In the genomic region with DNA sequence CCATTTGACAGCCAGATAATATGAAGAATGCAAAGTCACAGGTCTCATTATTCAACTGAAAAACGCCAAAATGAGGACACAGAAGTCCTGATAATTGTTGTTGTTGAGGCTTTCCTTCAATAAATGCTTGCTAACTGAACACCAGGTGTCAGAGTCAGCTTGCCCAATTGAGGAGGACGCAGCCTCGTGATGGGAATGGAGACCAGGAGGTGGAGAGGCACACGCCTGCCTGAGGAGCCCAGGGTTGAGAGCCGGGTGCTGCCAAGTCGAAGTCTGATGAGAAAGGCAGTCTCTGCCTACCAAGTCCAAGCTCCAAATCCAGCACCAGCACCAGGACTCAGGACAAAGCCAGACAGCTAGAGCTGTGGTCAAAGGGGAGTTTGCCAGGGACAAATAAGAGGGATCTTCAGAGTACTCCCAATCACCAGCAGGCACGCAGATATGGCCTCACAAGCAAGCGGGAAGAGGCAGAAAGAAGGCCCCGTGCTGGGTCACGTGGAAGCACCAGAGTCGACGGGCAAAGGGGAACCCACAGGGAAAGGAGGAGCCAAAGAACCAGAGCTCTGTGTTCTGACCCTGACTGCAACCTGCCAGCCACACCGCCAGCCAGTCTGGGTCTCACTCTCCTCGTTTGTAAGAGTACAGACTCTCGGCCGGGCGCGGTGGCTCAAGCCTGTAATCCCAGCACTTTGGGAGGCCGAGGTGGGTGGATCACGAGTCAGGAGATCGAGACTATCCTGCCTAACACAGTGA, we compare ENCODE assay signal across 15 cellular contexts. TPM values are rescaled to one million over a fixed set of nuclear protein-coding genes. Genes with fewer than 3 reads are reported as not detected.
DNase-seq lines count a peak whose midpoint lies in the region; ATAC-seq, FAIRE-seq and TF ChIP-seq lines count a peak whose summit lies in the region.
"Had no signal": no experiment of that assay in that cellular context is flagged by ENCODE, and none has a peak within 500 bp of the region (broad histone marks: within the 10 kb centered on the region; RNA-seq: fewer than 3 reads in every experiment).

No MANE protein-coding gene starts in this region.

- SMC1A ChIA-PET in GM12878 (lab: Charles Lee; ENCODE audit: uncharacterized antibody, unreplicated experiment): interaction anchor here (1.1 to 21.7 kb wide), 9 partner anchors 8 to 74 kb away, joined by 3 to 354 read pairs (median 4); no protein-coding TSS in a partner anchor

- H4K20me1 ChIP-seq in MM.1S (ENCODE audit: insufficient read depth, low read length) (no peaks in the 10 kb centered on the region), GM12878 (ENCODE audit: control insufficient read depth, insufficient read depth) (no peaks in the 10 kb centered on the region)

- BruUV-seq in GM12878 (replicated peaks; lab: Mats Ljungman, UMichigan): no TSS peak

- no peaks in the 10 kb centered on the region for H3K36me3 Mint-ChIP-seq in natural killer cell

- ATAC-seq in GM12878 (no peak), natural killer cell (no peak), GM18868 (IDR thresholded peaks at IDR 0.05; ENCODE audit: unreplicated experiment) (no peak), HG02588 (IDR thresholded peaks at IDR 0.05; ENCODE audit: unreplicated experiment) (no peak), HG03135 (IDR thresholded peaks at IDR 0.05; ENCODE audit: unreplicated experiment) (no peak), HG03097 (IDR thresholded peaks at IDR 0.05; ENCODE audit: low FRiP score, unreplicated experiment) (no peak)

- no peaks in the 10 kb centered on the region for H3K9me3 Mint-ChIP-seq in natural killer cell
- H3K9me3 Mint-ChIP-seq: activated T-helper 2 cell treated with anti-CD3 and anti-CD28 coated beads, Interferon-gamma antibody, Interleukin-2, Interleukin-4, amounts not matched to agents 10 μg/mL and 5 μg/mL and 100 μg/mL, durations not matched to agents 14 hours and 24 hours and 36 hours had no signal

- TF ChIP-seq EP300 in GM12878 (IDR thresholded peaks at IDR 0.05; ENCODE audit: borderline replicate concordance in 1 of 2, control insufficient read depth in 1 of 2, low read depth in 2 of 2, low read length in 2 of 2): no peak

- H3K9me3 ChIP-seq in MM.1S (replicated peaks; ENCODE audit: insufficient read depth, low read length) (no peaks in the 10 kb centered on the region), GM12878 (replicated peaks; ENCODE audit: control insufficient read depth, insufficient read depth, low read length) (no peaks in the 10 kb centered on the region)
- H3K9me3 ChIP-seq: heart right ventricle, left ventricle myocardium inferior had no signal

- 68% methylated on average over 18 of the region's 21 CpGs for WGBS in GM12878 (ENCODE audit: insufficient coverage, insufficient replicate concordance, low lambda C conversion rate, missing lambda C conversion rate)

- H3K4me3 ChIP-seq in MM.1S (ENCODE audit: low read length): no peak overlapping the region
- no peak overlapping the region for H3K4me3 ChIP-seq in GM12878
- H3K4me3 ChIP-seq: heart right ventricle, left ventricle myocardium inferior, SK-N-MC had no signal

- H3K9me2 ChIP-seq in MM.1S (replicated peaks; ENCODE audit: insufficient read depth, low read length): no peaks in the 10 kb centered on the region

- no peak overlapping the region for H3K4me3 Mint-ChIP-seq in natural killer cell

- H2AFZ ChIP-seq in MM.1S (ENCODE audit: low read length) (no peak overlapping the region), GM12878 (ENCODE audit: control insufficient read depth, low read depth, low read length) (no peak overlapping the region)

- peak; percentile 33 for DNase-seq in EH (ENCODE audit: low read depth)
- DNase-seq in MM.1S: no peak
- no peak for DNase-seq in GM12878 (ENCODE audit: low read depth, low spot score)
- DNase-seq in natural killer cell: no peak
- DNase-seq: activated CD4-positive, alpha-beta T cell treated with anti-CD3 and anti-CD28 coated beads for 1 hour; heart right ventricle; left ventricle myocardium inferior; NCI-H1417 treated with DMSO at 0.1 percent for 48 hours; NCI-H748 treated with DMSO at 0.1 percent for 48 hours had no signal

- H3K36me3 ChIP-seq in MM.1S (replicated peaks; ENCODE audit: insufficient read depth, low read length) (no peaks in the 10 kb centered on the region; the same call in none of the 2 replicates), GM12878 (ENCODE audit: control insufficient read depth in 2 of 2, insufficient read depth in 2 of 2, low read length in 1 of 2) (peaks cover 13 to 15% of the 10 kb centered on the region in 2 experiments)

- H3K27ac ChIP-seq in MM.1S (ENCODE audit: low read length) (peak overlapping the region; percentile 1; the same call in 1 of the 2 replicates), GM12878 (ENCODE audit: control insufficient read depth, insufficient read depth) (peak overlapping the region; percentile 65)
- H3K27ac ChIP-seq: left ventricle myocardium inferior, SK-N-MC had no signal

- H3K4me1 ChIP-seq in MM.1S (ENCODE audit: low read length) (peaks cover 46% of the 10 kb centered on the region), GM12878 (ENCODE audit: control insufficient read depth, insufficient read depth, low read length) (peaks cover 50% of the 10 kb centered on the region)

- no peak for TF ChIP-seq RAD21 in GM12878 (IDR thresholded peaks at IDR 0.05; ENCODE audit: insufficient read depth, low read depth, low read length)

- FAIRE-seq in GM12878 (lab: Jason Lieb, UNC): no peak

- H3K9ac ChIP-seq in MM.1S (ENCODE audit: low read length) (no peak overlapping the region), GM12878 (ENCODE audit: control insufficient read depth, insufficient read depth, low read length) (peak overlapping the region; percentile 5; the same call in 1 of the 2 replicates)

- H3F3A ChIP-seq in MM.1S (ENCODE audit: insufficient read depth, low read length): peaks cover 11% of the 10 kb centered on the region; the same call in 1 of the 2 replicates

- in situ Hi-C loops in GM12878 (cut with MboI): no loop called here

- H3K27me3 ChIP-seq in MM.1S (replicated peaks; ENCODE audit: insufficient read depth, low read length): no peaks in the 10 kb centered on the region
- no peaks in the 10 kb centered on the region for H3K27me3 ChIP-seq in GM12878 (replicated peaks in 1 of 2; ENCODE audit: control insufficient read depth in 2 of 2, insufficient read depth in 2 of 2, low read length in 1 of 2)
- H3K27me3 ChIP-seq: heart right ventricle had no signal

- no peak for TF ChIP-seq POLR2A in GM12878 (IDR thresholded peaks at IDR 0.05; ENCODE audit: low read depth, low read length)

- intact Hi-C loops in GM12878 (cut with micrococcal nuclease; ENCODE audit: unreplicated experiment) (no loop called here), natural killer cell (cut with micrococcal nuclease) (no loop called here)

- H3K27ac Mint-ChIP-seq in natural killer cell: peak overlapping the region; percentile 9 to 72

- H3K4me2 ChIP-seq in MM.1S (ENCODE audit: low read depth, low read length) (no peak overlapping the region), GM12878 (ENCODE audit: control insufficient read depth, insufficient read depth) (0 out of 2 replicates have a peak overlapping the region, but pooled peaks have one; percentile 4)

- TF ChIP-seq CTCF in MM.1S (IDR thresholded peaks at IDR 0.05; ENCODE audit: low read length) (no peak), GM12878 (IDR thresholded peaks at IDR 0.05 in 2 of 3, conservative IDR thresholded peaks at IDR 0.05 in 1 of 3; ENCODE audit: control insufficient read depth in 2 of 3, extremely low read depth in 1 of 3, insufficient read depth in 1 of 3, low read depth in 3 of 3, low read length in 3 of 3) (no peak; a peak in 1 of 6 replicates), natural killer cell (IDR thresholded peaks at IDR 0.05) (no peak)

- H3K27me3 Mint-ChIP-seq in natural killer cell (ENCODE audit: low read depth in 2 of 2): no peaks in the 10 kb centered on the region

- POLR2A ChIA-PET in GM12878 (lab: Charles Lee): interaction anchor here (0.5 to 1.5 kb wide), 4 partner anchors 8 to 527 kb away, joined by 3 to 10 read pairs (median 5); partner anchors contain the start of genes CCT6A and PSPH

- CTCF ChIA-PET in GM12878 (lab: Yijun Ruan, JAX): interaction anchor here (0.7 to 1.9 kb wide), 7 partner anchors 8 to 74 kb away, joined by 3 to 6 read pairs (median 4); no protein-coding TSS in a partner anchor

- RAD21 ChIA-PET in GM12878 (lab: Charles Lee; ENCODE audit: unreplicated experiment): interaction anchor here (0.6 to 2.1 kb wide), 9 partner anchors 9 to 763 kb away, joined by 3 to 14 read pairs (median 4); no protein-coding TSS in a partner anchor

- H3K79me2 ChIP-seq in MM.1S (ENCODE audit: low read length) (peaks cover 100% of the 10 kb centered on the region), GM12878 (ENCODE audit: control insufficient read depth, insufficient read depth, low read length) (peaks cover 90% of the 10 kb centered on the region)

- H3K4me1 Mint-ChIP-seq in natural killer cell: peaks cover 59 to 75% of the 10 kb centered on the region in 2 donors

RNA-seq across cellular contexts. Expression of gene VOPP1, which starts 47.6 kb away (rescaled TPM):
- total RNA-seq in GM12878 (2013; cell fraction: nucleolus; rRNA removed): 130 and 131 TPM in 2 replicates
- total RNA-seq in GM12878 (2014; rRNA removed): 198 and 200 TPM in 2 replicates
- 135 and 144 TPM in 2 replicates for total RNA-seq in GM12878 (2014; rRNA removed; fragmentation: Illumina TruSeq; extraction: Trizol)
- 205 and 206 TPM in 2 replicates for total RNA-seq in GM12878 (2021)
- polyA plus RNA-seq in GM12878 (2011; ENCODE audit: low read depth): 123 TPM
- polyA plus RNA-seq in GM12878 (2011; rRNA removed): 101 and 118 TPM in 2 replicates
- 103 and 118 TPM in 2 replicates for polyA plus RNA-seq in GM12878 (2011; cell fraction: cytosol; rRNA removed)
- 51.0 and 62.5 TPM in 2 replicates for polyA plus RNA-seq in GM12878 (2011; cell fraction: nucleus; rRNA removed)
- polyA plus RNA-seq in GM12878 (2012): 135 and 137 TPM in 2 replicates
- polyA plus RNA-seq in GM12878 (2014; fragmentation: Illumina TruSeq; extraction: Trizol): 116 and 141 TPM in 2 replicates
- polyA plus RNA-seq in GM12878 (2014; fragmentation: Nextera tagmentation; extraction: Ambion mirVana): 10 to 100 TPM; 32.8 to 78.5 TPM
- polyA plus RNA-seq in GM12878 (2014; rRNA removed): 203 and 212 TPM in 2 replicates
- polyA plus RNA-seq in GM12878 (2016; fragmentation: Nextera tagmentation; extraction: Ambion mirVana): 10 to 100 TPM; 54.4 to 71.5 TPM
- polyA minus RNA-seq in GM12878 (2011; rRNA and poly(A)+ RNA removed): 139 and 160 TPM in 2 replicates
- 60.1 and 81.5 TPM in 2 replicates for polyA minus RNA-seq in GM12878 (2011; cell fraction: cytosol; rRNA and poly(A)+ RNA removed)
- 37.2 and 80.3 TPM in 2 replicates for polyA minus RNA-seq in GM12878 (2011; cell fraction: nucleus; rRNA and poly(A)+ RNA removed)
- total RNA-seq in natural killer cell: 100 to 1,000 TPM in 2 of 3 donors, 10 to 100 TPM in 1; 79.3 to 115 (median 110) TPM
